In the genomic region with DNA sequence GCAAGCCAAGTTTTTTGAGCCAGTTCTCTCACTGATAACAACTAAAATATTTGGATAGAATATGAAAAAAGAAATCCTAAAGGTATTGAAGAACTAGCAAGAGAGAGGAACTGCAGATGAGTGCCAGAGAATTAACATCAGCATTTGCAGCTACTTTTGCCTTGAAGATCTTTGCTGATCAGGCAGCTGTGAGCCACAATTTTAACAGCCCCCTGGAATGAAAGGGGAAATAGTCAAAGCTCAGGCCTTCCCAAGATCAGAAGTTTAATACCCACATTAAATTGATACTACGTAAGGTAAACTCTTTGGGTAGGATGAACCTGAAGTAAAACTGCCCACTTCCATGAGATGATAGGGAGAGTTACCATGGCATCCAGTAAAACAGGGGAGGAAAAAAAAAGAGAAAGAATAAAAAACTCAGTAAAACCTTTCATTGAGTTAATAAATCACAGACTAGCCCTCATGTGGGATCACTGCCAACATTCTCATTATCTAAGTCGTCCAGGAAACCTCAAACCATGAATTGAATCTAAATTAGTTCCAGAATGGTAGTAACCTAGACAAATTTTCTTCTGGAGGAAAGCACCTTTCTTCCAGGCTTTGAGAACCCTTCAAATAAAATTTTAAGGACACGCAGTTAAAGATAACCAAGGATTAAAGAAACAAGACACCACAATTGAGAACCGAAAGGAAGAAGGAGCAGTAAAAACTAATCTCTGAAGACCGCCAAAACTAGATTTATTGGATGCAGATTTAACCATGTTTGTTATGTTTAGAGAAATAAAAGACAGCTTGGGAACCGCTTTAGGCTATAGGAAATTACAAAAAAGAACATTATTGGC, we compare ENCODE assay signal across 1 cellular context.
TF ChIP-seq lines count a peak whose summit lies in the region.

No MANE protein-coding gene starts in this region.

TF ChIP-seq in HEK293, 187 proteins besides CTCF, POLR2A, EP300 and RAD21 (continued from another document and continues in another):
- TF ChIP-seq ZNF274 (IDR thresholded peaks at IDR 0.05; ENCODE audit: low read length) (no peak), ZNF274 (tag by site-specific recombination; IDR thresholded peaks at IDR 0.05; ENCODE audit: borderline replicate concordance) (no peak), ZNF830 (tag by site-specific recombination; IDR thresholded peaks at IDR 0.05; ENCODE audit: low read depth) (no peak), ZNF169 (tag by site-specific recombination; IDR thresholded peaks at IDR 0.05) (no peak), ZNF266 (tag by site-specific recombination; IDR thresholded peaks at IDR 0.05; ENCODE audit: low read depth) (no peak), ZNF214 (tag by site-specific recombination; IDR thresholded peaks at IDR 0.05; ENCODE audit: borderline replicate concordance) (no peak), IKZF3 (tag by site-specific recombination; IDR thresholded peaks at IDR 0.05) (peak; percentile 74), PRDM4 (tag by site-specific recombination; IDR thresholded peaks at IDR 0.05) (peak; percentile 98), ZBTB11 (tag by site-specific recombination; conservative IDR thresholded peaks at IDR 0.05; ENCODE audit: low read depth) (peak; percentile 24; the same call in 1 of the 2 replicates), BCL11B (tag by site-specific recombination; IDR thresholded peaks at IDR 0.05; ENCODE audit: low read depth) (peak; percentile 96), GLI4 (tag by site-specific recombination; IDR thresholded peaks at IDR 0.05) (no peak), ZNF10 (tag by site-specific recombination; IDR thresholded peaks at IDR 0.05) (0 out of 2 replicates have a peak, but pooled peaks have one; percentile 4), ZNF394 (tag by site-specific recombination; IDR thresholded peaks at IDR 0.05; ENCODE audit: borderline replicate concordance) (0 out of 2 replicates have a peak, but pooled peaks have one; percentile 26), ZNF610 (tag by site-specific recombination; IDR thresholded peaks at IDR 0.05; ENCODE audit: borderline replicate concordance) (peak; percentile 85), GLIS2 (tag by site-specific recombination; IDR thresholded peaks at IDR 0.05) (no peak), EGR2 (tag by site-specific recombination; IDR thresholded peaks at IDR 0.05; ENCODE audit: low read depth) (no peak), ZNF174 (tag by site-specific recombination; IDR thresholded peaks at IDR 0.05) (no peak), PRDM6 (tag by site-specific recombination; IDR thresholded peaks at IDR 0.05) (peak; percentile 100), ZNF16 (tag by site-specific recombination; IDR thresholded peaks at IDR 0.05; ENCODE audit: low read depth) (no peak), AEBP2 (tag by site-specific recombination; IDR thresholded peaks at IDR 0.05; ENCODE audit: borderline replicate concordance) (peak; percentile 92), GLI2 (tag by site-specific recombination; IDR thresholded peaks at IDR 0.05; ENCODE audit: borderline replicate concordance, low read depth) (peak; percentile 88; the same call in 1 of the 2 replicates), HOXC10 (CRISPR knock-in tag; IDR thresholded peaks at IDR 0.05) (no peak), ZNF629 (tag by site-specific recombination; IDR thresholded peaks at IDR 0.05) (peak; percentile 61; the same call in 1 of the 2 replicates), HOXD13 (CRISPR knock-in tag; IDR thresholded peaks at IDR 0.05; ENCODE audit: borderline replicate concordance) (peak; percentile 83; the same call in 1 of the 2 replicates), KLF1 (tag by site-specific recombination; IDR thresholded peaks at IDR 0.05) (peak; percentile 73), ZNF350 (tag by site-specific recombination; IDR thresholded peaks at IDR 0.05) (no peak), MZF1 (tag by site-specific recombination; IDR thresholded peaks at IDR 0.05; ENCODE audit: borderline replicate concordance) (peak; percentile 56; the same call in 1 of the 2 replicates), ZNF514 (tag by site-specific recombination; IDR thresholded peaks at IDR 0.05) (no peak), ZBTB17 (tag by site-specific recombination; IDR thresholded peaks at IDR 0.05) (peak; percentile 98), ZXDB (tag by site-specific recombination; IDR thresholded peaks at IDR 0.05) (peak; percentile 98), ZNF404 (tag by site-specific recombination; IDR thresholded peaks at IDR 0.05) (no peak), ZNF670 (tag by site-specific recombination; IDR thresholded peaks at IDR 0.05; ENCODE audit: low read depth) (no peak), WT1 (tag by site-specific recombination; IDR thresholded peaks at IDR 0.05) (peak; percentile 92), SP3 (tag by site-specific recombination; IDR thresholded peaks at IDR 0.05) (no peak), ZNF837 (tag by site-specific recombination; IDR thresholded peaks at IDR 0.05) (no peak), ZNF341 (tag by site-specific recombination; IDR thresholded peaks at IDR 0.05; ENCODE audit: low read depth) (no peak), ZNF664 (tag by site-specific recombination; IDR thresholded peaks at IDR 0.05) (no peak), KLF10 (tag by site-specific recombination; IDR thresholded peaks at IDR 0.05) (0 out of 2 replicates have a peak, but pooled peaks have one; percentile 44), FEZF1 (tag by site-specific recombination; IDR thresholded peaks at IDR 0.05) (peak; percentile 100), ZNF76 (tag by site-specific recombination; IDR thresholded peaks at IDR 0.05; ENCODE audit: borderline replicate concordance, low read depth) (no peak; the same call in 1 of the 2 replicates), ZNF701 (tag by site-specific recombination; IDR thresholded peaks at IDR 0.05) (no peak), ZNF645 (tag by site-specific recombination; IDR thresholded peaks at IDR 0.05) (no peak), ZNF157 (tag by site-specific recombination; IDR thresholded peaks at IDR 0.05) (no peak), SALL2 (tag by site-specific recombination; IDR thresholded peaks at IDR 0.05; ENCODE audit: borderline replicate concordance) (no peak), ZNF354C (tag by site-specific recombination; IDR thresholded peaks at IDR 0.05; ENCODE audit: borderline replicate concordance, low read depth) (no peak), ZNF114 (tag by site-specific recombination; IDR thresholded peaks at IDR 0.05) (no peak)
- TF ChIP-seq, protein P1, sequence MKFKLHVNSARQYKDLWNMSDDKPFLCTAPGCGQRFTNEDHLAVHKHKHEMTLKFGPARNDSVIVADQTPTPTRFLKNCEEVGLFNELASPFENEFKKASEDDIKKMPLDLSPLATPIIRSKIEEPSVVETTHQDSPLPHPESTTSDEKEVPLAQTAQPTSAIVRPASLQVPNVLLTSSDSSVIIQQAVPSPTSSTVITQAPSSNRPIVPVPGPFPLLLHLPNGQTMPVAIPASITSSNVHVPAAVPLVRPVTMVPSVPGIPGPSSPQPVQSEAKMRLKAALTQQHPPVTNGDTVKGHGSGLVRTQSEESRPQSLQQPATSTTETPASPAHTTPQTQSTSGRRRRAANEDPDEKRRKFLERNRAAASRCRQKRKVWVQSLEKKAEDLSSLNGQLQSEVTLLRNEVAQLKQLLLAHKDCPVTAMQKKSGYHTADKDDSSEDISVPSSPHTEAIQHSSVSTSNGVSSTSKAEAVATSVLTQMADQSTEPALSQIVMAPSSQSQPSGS (tag by site-specific recombination; IDR thresholded peaks at IDR 0.05; ENCODE audit: low read depth), result no peak
- TF ChIP-seq, protein P2, sequence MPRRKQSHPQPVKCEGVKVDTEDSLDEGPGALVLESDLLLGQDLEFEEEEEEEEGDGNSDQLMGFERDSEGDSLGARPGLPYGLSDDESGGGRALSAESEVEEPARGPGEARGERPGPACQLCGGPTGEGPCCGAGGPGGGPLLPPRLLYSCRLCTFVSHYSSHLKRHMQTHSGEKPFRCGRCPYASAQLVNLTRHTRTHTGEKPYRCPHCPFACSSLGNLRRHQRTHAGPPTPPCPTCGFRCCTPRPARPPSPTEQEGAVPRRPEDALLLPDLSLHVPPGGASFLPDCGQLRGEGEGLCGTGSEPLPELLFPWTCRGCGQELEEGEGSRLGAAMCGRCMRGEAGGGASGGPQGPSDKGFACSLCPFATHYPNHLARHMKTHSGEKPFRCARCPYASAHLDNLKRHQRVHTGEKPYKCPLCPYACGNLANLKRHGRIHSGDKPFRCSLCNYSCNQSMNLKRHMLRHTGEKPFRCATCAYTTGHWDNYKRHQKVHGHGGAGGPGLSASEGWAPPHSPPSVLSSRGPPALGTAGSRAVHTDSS (tag by site-specific recombination; IDR thresholded peaks at IDR 0.05), result peak; percentile 69
- TF ChIP-seq, protein P3, sequence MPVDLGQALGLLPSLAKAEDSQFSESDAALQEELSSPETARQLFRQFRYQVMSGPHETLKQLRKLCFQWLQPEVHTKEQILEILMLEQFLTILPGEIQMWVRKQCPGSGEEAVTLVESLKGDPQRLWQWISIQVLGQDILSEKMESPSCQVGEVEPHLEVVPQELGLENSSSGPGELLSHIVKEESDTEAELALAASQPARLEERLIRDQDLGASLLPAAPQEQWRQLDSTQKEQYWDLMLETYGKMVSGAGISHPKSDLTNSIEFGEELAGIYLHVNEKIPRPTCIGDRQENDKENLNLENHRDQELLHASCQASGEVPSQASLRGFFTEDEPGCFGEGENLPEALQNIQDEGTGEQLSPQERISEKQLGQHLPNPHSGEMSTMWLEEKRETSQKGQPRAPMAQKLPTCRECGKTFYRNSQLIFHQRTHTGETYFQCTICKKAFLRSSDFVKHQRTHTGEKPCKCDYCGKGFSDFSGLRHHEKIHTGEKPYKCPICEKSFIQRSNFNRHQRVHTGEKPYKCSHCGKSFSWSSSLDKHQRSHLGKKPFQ (tag by site-specific recombination; IDR thresholded peaks at IDR 0.05), result peak; percentile 86
